Comparison of ENCODE assay signal across 8 cellular contexts in genomic region chr2:37156857-37157714, GRCh38. TPM values are rescaled to one million over a fixed set of nuclear protein-coding genes. Genes with fewer than 3 reads are reported as not detected.
DNase-seq lines count a peak whose midpoint lies in the region; ATAC-seq and FAIRE-seq lines count a peak whose summit lies in the region.

TSS of gene EIF2AK2 (minus strand) at chr2:37156980. CDS start at chr2:37147806, 9,174 bp downstream.

- peak within 1 kb of the TSS; percentile 19 for H2BK120ac ChIP-seq in mesendoderm (ENCODE audit: low read depth, low read length)

- H3K27ac ChIP-seq in mesendoderm (ENCODE audit: low read depth, low read length), result peak within 1 kb of the TSS; percentile 23

- FAIRE-seq in HTR-8/SVneo (lab: Jason Lieb, UNC), result no peak

- WGBS in mesendoderm (ENCODE audit: extremely low coverage, insufficient coverage, low lambda C conversion rate), result no CpG with 5 or more reads among the region's 55 CpGs

- H3K4me1 ChIP-seq in endocrine pancreas (ENCODE audit: control insufficient read depth, insufficient read depth, low read length) (peaks cover 7% of the 10 kb centered on the region), mesendoderm (ENCODE audit: control insufficient read depth, low read depth, low read length) (no peaks in the 10 kb centered on the region)

- no peaks in the 10 kb centered on the region for H3K9me3 ChIP-seq in endocrine pancreas (ENCODE audit: control insufficient read depth, low read length)

- ATAC-seq in GM21367 (IDR thresholded peaks at IDR 0.05; ENCODE audit: unreplicated experiment), result peak; percentile 75

- peak; percentile 92 for DNase-seq in COR-L47 (lab: John Stamatoyannopoulos, UW)
- peak; percentile 97 for DNase-seq in HTR-8/SVneo (ENCODE audit: insufficient read length, low spot score)
- peak; percentile 89 for DNase-seq in NOMO-1 treated with DMSO at 0.1 percent for 48 hours (lab: John Stamatoyannopoulos, UW; ENCODE audit: unreplicated experiment)
- DNase-seq in activated CD8-positive, alpha-beta memory T cell treated with anti-CD3 and anti-CD28 coated beads for 48 hours (ENCODE audit: low read depth in 2 of 3, low spot score in 2 of 3), result peak; percentile 44 to 62 (median 57)
- DNase-seq in mesendoderm, result peak; percentile 89
- DNase-seq in stimulated activated CD8-positive, alpha-beta memory T cell treated with anti-CD3 and anti-CD28 coated beads, Interleukin-12 subunit alpha, Interleukin-12 subunit beta, amount 100 ng/mL, for 4 hours (ENCODE audit: low read depth), result peak; percentile 63

- no peaks in the 10 kb centered on the region for H3K36me3 ChIP-seq in endocrine pancreas (ENCODE audit: control insufficient read depth, insufficient read depth, low read length)
- no peaks in the 10 kb centered on the region for H3K36me3 ChIP-seq in mesendoderm (ENCODE audit: control insufficient read depth, insufficient read depth, low read length)

- peaks cover 5% of the 10 kb centered on the region for H3K79me1 ChIP-seq in mesendoderm (ENCODE audit: low read length)

- H3K56ac ChIP-seq in mesendoderm (ENCODE audit: low read length), result peak within 1 kb of the TSS; percentile 82

- H2BK15ac ChIP-seq in mesendoderm (replicated peaks; ENCODE audit: low read depth), result no peak within 1 kb of the TSS

- no peak within 1 kb of the TSS for H3K23ac ChIP-seq in mesendoderm (ENCODE audit: low read length)

- H3K27me3 ChIP-seq in endocrine pancreas (ENCODE audit: control insufficient read depth, insufficient read depth, low read length) (no peaks in the 10 kb centered on the region), mesendoderm (ENCODE audit: insufficient read depth, low read length, poor library complexity) (no peaks in the 10 kb centered on the region)

- peak within 1 kb of the TSS; percentile 75 for H3K18ac ChIP-seq in mesendoderm (ENCODE audit: low read length)

- peak within 1 kb of the TSS; percentile 11 for H2AK5ac ChIP-seq in mesendoderm (ENCODE audit: low read length)

- H2BK5ac ChIP-seq in mesendoderm (ENCODE audit: low read length), result no peak within 1 kb of the TSS

- H3K9ac ChIP-seq in endocrine pancreas (ENCODE audit: control insufficient read depth, insufficient read depth, low read length) (peak within 1 kb of the TSS; percentile 82), mesendoderm (ENCODE audit: low read length) (peak within 1 kb of the TSS; percentile 82)

- H4K8ac ChIP-seq in mesendoderm (ENCODE audit: low read depth, low read length), result peak within 1 kb of the TSS; percentile 98

- H3K4ac ChIP-seq in mesendoderm (ENCODE audit: low read depth, low read length), result peak within 1 kb of the TSS; percentile 73

- H4K5ac ChIP-seq in mesendoderm (ENCODE audit: low read length), result no peak within 1 kb of the TSS

- peaks cover 2% of the 10 kb centered on the region for H3K79me2 ChIP-seq in mesendoderm (ENCODE audit: control insufficient read depth, insufficient read depth, low read length)

- H3K4me2 ChIP-seq in mesendoderm (ENCODE audit: low read length), result peak within 1 kb of the TSS; percentile 61

- peak within 1 kb of the TSS; percentile 79 for H3K4me3 ChIP-seq in endocrine pancreas (ENCODE audit: control insufficient read depth, insufficient read depth, low read length)
- peak within 1 kb of the TSS; percentile 57 for H3K4me3 ChIP-seq in mesendoderm (ENCODE audit: low read length)

RNA-seq across cellular contexts. Expression of gene EIF2AK2, which starts in this region (rescaled TPM):
- polyA plus RNA-seq in mesendoderm (2013, experiment 1 of 2), result 28.3 TPM
- polyA plus RNA-seq in mesendoderm (2013, experiment 2 of 2), result 27.0 TPM

Comparison
In these comparisons a context has a peak if more than half of its experiments do, and no peak if none do; other contexts are left out.
1. Peak in every context shown above with its lines: DNase-seq, ATAC-seq, H3K4me3 ChIP-seq and H3K27ac ChIP-seq.